ENCODE assay signal across 9 cellular contexts in the genomic region with DNA sequence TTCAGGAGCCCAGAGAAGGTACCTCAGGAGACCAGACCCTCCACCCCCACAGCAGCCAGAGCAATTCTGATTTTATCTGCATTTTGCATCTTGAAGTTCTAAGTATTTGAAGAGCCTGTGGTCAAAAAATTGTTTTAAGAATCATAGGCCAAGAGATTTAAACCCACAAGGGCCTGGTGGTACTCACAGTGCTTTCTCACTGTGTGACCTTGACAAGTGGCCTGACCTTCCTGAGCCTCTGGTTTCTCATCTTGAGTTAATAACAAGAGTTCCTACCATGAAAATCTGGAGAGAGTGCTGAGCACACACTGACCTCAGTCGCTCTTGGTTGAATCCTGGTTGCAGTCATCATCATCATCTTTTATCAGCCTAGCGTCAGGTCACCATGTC. TPM values are rescaled to one million over a fixed set of nuclear protein-coding genes. Genes with fewer than 3 reads are reported as not detected.
DNase-seq lines count a peak whose midpoint lies in the region; ATAC-seq and TF ChIP-seq lines count a peak whose summit lies in the region.
"Had no signal": no experiment of that assay in that cellular context is flagged by ENCODE, and none has a peak within 500 bp of the region (broad histone marks: within the 10 kb centered on the region; RNA-seq: fewer than 3 reads in every experiment).

No MANE protein-coding gene starts in this region.

- no peak overlapping the region for H3K27ac ChIP-seq in CD4-positive, alpha-beta T cell (ENCODE audit: low read depth, low read length)
- H3K27ac ChIP-seq in muscle layer of duodenum (ENCODE audit: low read length) = peak overlapping the region; percentile 65

- intact Hi-C loops in CD4-positive, alpha-beta T cell (cut with DNase I, micrococcal nuclease) = loop anchor here (1.0 kb wide), 2 partner anchors 54 to 163 kb away; partner anchors contain the start of gene BCL2L1 (in 1 of the 2)

- H3K27me3 Mint-ChIP-seq in CD4-positive, alpha-beta T cell = no peaks in the 10 kb centered on the region
- H3K27me3 Mint-ChIP-seq in activated naive CD8-positive, alpha-beta T cell treated with anti-CD3 and anti-CD28 coated beads, Interleukin-2, amount 10 ng/mL, durations not matched to agents 7 days and 5 days = no peaks in the 10 kb centered on the region

- no peak for DNase-seq in CD4-positive, alpha-beta T cell
- no peak for DNase-seq in activated naive CD8-positive, alpha-beta T cell treated with anti-CD3 and anti-CD28 coated beads, Interleukin-2, amount 10 ng/mL, durations not matched to agents 7 days and 5 days
- no peak for DNase-seq in HuH-7 (ENCODE audit: low spot score)
- DNase-seq in NCI-H524 (lab: John Stamatoyannopoulos, UW) = no peak
- DNase-seq in H7 = no peak
- DNase-seq: NCI-H1417 treated with DMSO at 0.1 percent for 48 hours had no signal

- H3K4me3 Mint-ChIP-seq in CD4-positive, alpha-beta T cell = no peak overlapping the region
- no peak overlapping the region for H3K4me3 Mint-ChIP-seq in activated naive CD8-positive, alpha-beta T cell treated with anti-CD3 and anti-CD28 coated beads, Interleukin-2, amount 10 ng/mL, durations not matched to agents 7 days and 5 days

- CTCF ChIA-PET in CD4-positive, alpha-beta T cell (lab: Charles Lee) = interaction anchor here (1.0 to 3.4 kb wide), 8 partner anchors 10 to 53 kb away, joined by 3 to 115 read pairs (median 8); partner anchors contain the start of gene ID1

- H3K27ac Mint-ChIP-seq in CD4-positive, alpha-beta T cell = peak overlapping the region; percentile 49
- peak overlapping the region; percentile 87 for H3K27ac Mint-ChIP-seq in activated naive CD8-positive, alpha-beta T cell treated with anti-CD3 and anti-CD28 coated beads, Interleukin-2, amount 10 ng/mL, durations not matched to agents 7 days and 5 days

- no peaks in the 10 kb centered on the region for H3K27me3 ChIP-seq in CD4-positive, alpha-beta T cell (ENCODE audit: control insufficient read depth, insufficient read depth, low read length)
- H3K27me3 ChIP-seq in muscle layer of duodenum (ENCODE audit: low read depth, low read length) = no peaks in the 10 kb centered on the region
- H3K27me3 ChIP-seq in H7 (ENCODE audit: control insufficient read depth, insufficient read depth, low read length) = no peaks in the 10 kb centered on the region

- ATAC-seq in CD4-positive, alpha-beta T cell (ENCODE audit: poor library complexity) = no peak
- peak; percentile 4 for ATAC-seq in HG03442 (IDR thresholded peaks at IDR 0.05; ENCODE audit: unreplicated experiment)
- peak; percentile 16 for ATAC-seq in activated naive CD8-positive, alpha-beta T cell treated with anti-CD3 and anti-CD28 coated beads, Interleukin-2, amount 10 ng/mL, durations not matched to agents 7 days and 5 days (ENCODE audit: low read depth)
- ATAC-seq in HG03095 (IDR thresholded peaks at IDR 0.05; ENCODE audit: unreplicated experiment) = no peak

- H3K36me3 Mint-ChIP-seq in CD4-positive, alpha-beta T cell (ENCODE audit: low read depth) = peaks cover 76% of the 10 kb centered on the region
- peaks cover 21% of the 10 kb centered on the region for H3K36me3 Mint-ChIP-seq in activated naive CD8-positive, alpha-beta T cell treated with anti-CD3 and anti-CD28 coated beads, Interleukin-2, amount 10 ng/mL, durations not matched to agents 7 days and 5 days

- TF ChIP-seq CTCF in CD4-positive, alpha-beta T cell (IDR thresholded peaks at IDR 0.05) = no peak

- no peaks in the 10 kb centered on the region for H3K9me3 ChIP-seq in CD4-positive, alpha-beta T cell (ENCODE audit: control insufficient read depth, low read length)
- H3K9me3 ChIP-seq in muscle layer of duodenum (ENCODE audit: control insufficient read depth in 1 of 2, low read length in 2 of 2) = no peaks in the 10 kb centered on the region

- H3K4me1 ChIP-seq in muscle layer of duodenum (ENCODE audit: control insufficient read depth in 1 of 2, insufficient read depth in 2 of 2, low read length in 2 of 2) = peaks cover 0 to 4% of the 10 kb centered on the region in 2 donors

- H3K4me1 Mint-ChIP-seq in CD4-positive, alpha-beta T cell (ENCODE audit: low read depth) = peaks cover 13% of the 10 kb centered on the region
- H3K4me1 Mint-ChIP-seq in activated naive CD8-positive, alpha-beta T cell treated with anti-CD3 and anti-CD28 coated beads, Interleukin-2, amount 10 ng/mL, durations not matched to agents 7 days and 5 days = peaks cover 17% of the 10 kb centered on the region

- H3K4me3 ChIP-seq in muscle layer of duodenum (ENCODE audit: low read depth in 1 of 2, low read length in 2 of 2) (no peak overlapping the region), H7 (ENCODE audit: insufficient read depth, low read depth, low read length) (no peak overlapping the region)

- no peaks in the 10 kb centered on the region for H3K9me3 Mint-ChIP-seq in CD4-positive, alpha-beta T cell
- H3K9me3 Mint-ChIP-seq in activated naive CD8-positive, alpha-beta T cell treated with anti-CD3 and anti-CD28 coated beads, Interleukin-2, amount 10 ng/mL, durations not matched to agents 7 days and 5 days = no peaks in the 10 kb centered on the region

- H3K36me3 ChIP-seq in muscle layer of duodenum (ENCODE audit: control insufficient read depth in 1 of 2, insufficient read depth in 2 of 2, low read length in 2 of 2) (peaks cover 36 to 63% of the 10 kb centered on the region in 2 donors), H7 (replicated peaks; ENCODE audit: control insufficient read depth, insufficient read depth, low read length) (peaks cover 36% of the 10 kb centered on the region)

- POLR2A ChIA-PET in CD4-positive, alpha-beta T cell (lab: Charles Lee) = interaction anchor here (1.2 to 3.7 kb wide), 4 partner anchors 10 to 52 kb away, joined by 3 to 33 read pairs (median 9); partner anchors contain the start of gene ID1
- POLR2A ChIA-PET in activated naive CD8-positive, alpha-beta T cell treated with anti-CD3 and anti-CD28 coated beads, Interleukin-2, amount 10 ng/mL, durations not matched to agents 7 days and 5 days (lab: Charles Lee) = interaction anchor here (1.0 to 1.3 kb wide), 3 partner anchors 13 to 53 kb away, joined by 3 to 6 read pairs (median 4); no protein-coding TSS in a partner anchor

RNA-seq across cellular contexts. Expression of gene ID1, which starts 45.4 kb away (rescaled TPM):
- 10 to 100 TPM; 22.8 to 24.2 TPM for total RNA-seq in CD4-positive, alpha-beta T cell
- total RNA-seq in activated naive CD8-positive, alpha-beta T cell treated with anti-CD3 and anti-CD28 coated beads, Interleukin-2, amount 10 ng/mL, durations not matched to agents 7 days and 5 days = 1 to 10 TPM in 1 of 2 experiments, under 1 TPM in 1; 0.72 to 1.2 TPM
- total RNA-seq in H7 (2014; rRNA removed; shearing (Covaris generic)) = 424 and 491 TPM in 2 replicates

RNA-seq across cellular contexts. Expression of gene HM13, which starts 45.5 kb away (rescaled TPM):
- 100 to 1,000 TPM in 1 of 2 experiments, 10 to 100 TPM in 1; 97.8 to 113 TPM for total RNA-seq in CD4-positive, alpha-beta T cell
- 100 to 1,000 TPM; 112 to 120 TPM for total RNA-seq in activated naive CD8-positive, alpha-beta T cell treated with anti-CD3 and anti-CD28 coated beads, Interleukin-2, amount 10 ng/mL, durations not matched to agents 7 days and 5 days
- total RNA-seq in H7 (2014; rRNA removed; shearing (Covaris generic)) = 63.9 and 65.0 TPM in 2 replicates

Comparison
In these comparisons a context has a peak if more than half of its experiments do, and no peak if none do; other contexts are left out.
1. ATAC-seq: peak in HG03442 (single experiment) and activated naive CD8-positive, alpha-beta T cell treated with anti-CD3 and anti-CD28 coated beads, Interleukin-2, amount 10 ng/mL, durations not matched to agents 7 days and 5 days (single experiment); none in CD4-positive, alpha-beta T cell (single experiment) and HG03095 (single experiment).
2. RNA of gene ID1, which starts 45.4 kb away (total RNA-seq): 424 to 491 TPM in H7; 22.8 to 24.2 TPM in CD4-positive, alpha-beta T cell and 0.72 to 1.2 TPM in activated naive CD8-positive, alpha-beta T cell treated with anti-CD3 and anti-CD28 coated beads, Interleukin-2, amount 10 ng/mL, durations not matched to agents 7 days and 5 days; every median in the first group is over 10 times any median in the second.